In genomic region chr11:62896049-62896448, GRCh38 we compare ENCODE assay signal across 18 cellular contexts. TPM values are rescaled to one million over a fixed set of nuclear protein-coding genes. Genes with fewer than 3 reads are reported as not detected.
A peak's percentile ranks its signal among the peaks of the same experiment; 100 is the strongest.
DNase-seq lines count a peak whose midpoint lies in the region; ATAC-seq and TF ChIP-seq lines count a peak whose summit lies in the region.
"Had no signal": no experiment of that assay in that cellular context is flagged by ENCODE, and none has a peak within 500 bp of the region (broad histone marks: within the 10 kb centered on the region; RNA-seq: fewer than 3 reads in every experiment).

No MANE protein-coding gene starts in this region.

- TF ChIP-seq POLR2A in gastroesophageal sphincter (IDR thresholded peaks at IDR 0.05) = no peak

- peak overlapping the region; percentile 10 for H2AK5ac ChIP-seq in neuronal stem cell (ENCODE audit: low read depth, low read length)

- H4K20me1 ChIP-seq in PC-3 (ENCODE audit: low read length) = no peaks in the 10 kb centered on the region

- no peaks in the 10 kb centered on the region for H3K79me2 ChIP-seq in PC-3 (ENCODE audit: low read length)

- TF ChIP-seq CTCF in PC-3 (conservative IDR thresholded peaks at IDR 0.05; ENCODE audit: low read depth, low read length) (no peak), gastroesophageal sphincter (IDR thresholded peaks at IDR 0.05) (no peak), brain microvascular endothelial cell (IDR thresholded peaks at IDR 0.05; ENCODE audit: low read depth, low read length, missing control alignments) (no peak)

- no peak overlapping the region for H3K4ac ChIP-seq in neuronal stem cell (ENCODE audit: low read length)

- peak overlapping the region; percentile 54 for H2BK15ac ChIP-seq in neuronal stem cell (ENCODE audit: low read length)

- no peak overlapping the region for H3K23ac ChIP-seq in neuronal stem cell (ENCODE audit: low read depth, low read length, poor library complexity)

- H2AFZ ChIP-seq in PC-3 (ENCODE audit: low read length) (0 out of 2 replicates have a peak overlapping the region, but pooled peaks have one; percentile 13), neuronal stem cell (ENCODE audit: low read length) (no peak overlapping the region)

- CTCF ChIA-PET in PC-3 (lab: Charles Lee) = no interaction called here

- H3K27me3 ChIP-seq in PC-3 (ENCODE audit: low read length) = no peaks in the 10 kb centered on the region
- no peaks in the 10 kb centered on the region for H3K27me3 ChIP-seq in gastroesophageal sphincter
- H3K27me3 ChIP-seq in neuronal stem cell (ENCODE audit: control insufficient read depth in 3 of 3, insufficient read depth in 3 of 3, low read depth in 1 of 3, low read length in 3 of 3) = no peaks in the 10 kb centered on the region
- no peaks in the 10 kb centered on the region for H3K27me3 ChIP-seq in brain microvascular endothelial cell (replicated peaks)
- H3K27me3 ChIP-seq: SJCRH30 had no signal

- H3K36me3 ChIP-seq in PC-3 (ENCODE audit: low read depth, low read length) (no peaks in the 10 kb centered on the region), gastroesophageal sphincter (no peaks in the 10 kb centered on the region), neuronal stem cell (replicated peaks in 1 of 2; ENCODE audit: control insufficient read depth in 2 of 2, insufficient read depth in 2 of 2, low read length in 2 of 2) (no peaks in the 10 kb centered on the region), brain microvascular endothelial cell (replicated peaks) (no peaks in the 10 kb centered on the region)
- H3K36me3 ChIP-seq: SJCRH30 had no signal

- no peaks in the 10 kb centered on the region for H3K9me2 ChIP-seq in PC-3 (replicated peaks; ENCODE audit: low read length)

- in situ Hi-C loops in brain microvascular endothelial cell (cut with HindIII; ENCODE audit: low pct_ligation_motif_present, low sequenced_read_pairs) = no loop called here

- H3K27ac ChIP-seq in PC-3 (ENCODE audit: low read length) = no peak overlapping the region
- peak overlapping the region in 3 of 4 donors; percentile 19 to 55 (median 31) for H3K27ac ChIP-seq in gastroesophageal sphincter
- H3K27ac ChIP-seq in neuronal stem cell (replicated peaks; ENCODE audit: low read length) = no peak overlapping the region
- no peak overlapping the region for H3K27ac ChIP-seq in brain microvascular endothelial cell
- H3K27ac ChIP-seq: SJCRH30 had no signal

- H3K14ac ChIP-seq in neuronal stem cell (ENCODE audit: low read length) = no peak overlapping the region

- no peaks in the 10 kb centered on the region for H3F3A ChIP-seq in PC-3 (ENCODE audit: low read length, unreplicated experiment)

- no TSS peak for BruUV-seq in PC-3 (replicated peaks; lab: Mats Ljungman, UMichigan)

- POLR2A ChIA-PET in PC-3 (lab: Charles Lee; ENCODE audit: unreplicated experiment) = no interaction called here

- H3K4me1 ChIP-seq in PC-3 (ENCODE audit: insufficient read depth, low read length) (no peaks in the 10 kb centered on the region), gastroesophageal sphincter (no peaks in the 10 kb centered on the region), neuronal stem cell (ENCODE audit: control insufficient read depth in 2 of 2, insufficient read depth in 1 of 2, low read depth in 1 of 2, low read length in 2 of 2) (no peaks in the 10 kb centered on the region)
- H3K4me1 ChIP-seq: SJCRH30 had no signal

- H3K18ac ChIP-seq in neuronal stem cell (ENCODE audit: low read length) = no peak overlapping the region

- H3K9me3 ChIP-seq in PC-3 (ENCODE audit: low read length) = no peaks in the 10 kb centered on the region
- H3K9me3 ChIP-seq in gastroesophageal sphincter = no peaks in the 10 kb centered on the region
- H3K9me3 ChIP-seq in neuronal stem cell (replicated peaks in 1 of 2; ENCODE audit: control insufficient read depth in 2 of 2, insufficient read depth in 1 of 2, low read depth in 1 of 2, low read length in 2 of 2) = no peaks in the 10 kb centered on the region
- H3K9me3 ChIP-seq: SJCRH30 had no signal

- no peaks in the 10 kb centered on the region for H3K79me1 ChIP-seq in neuronal stem cell (ENCODE audit: low read depth, low read length)

- no peak overlapping the region for H4K8ac ChIP-seq in neuronal stem cell (ENCODE audit: low read depth, low read length)

- no peak for TF ChIP-seq EP300 in gastroesophageal sphincter (IDR thresholded peaks at IDR 0.05)

- no peak overlapping the region for H2BK120ac ChIP-seq in neuronal stem cell (ENCODE audit: low read depth, low read length)

- H3K4me2 ChIP-seq in PC-3 (ENCODE audit: low read length) (no peak overlapping the region), neuronal stem cell (ENCODE audit: insufficient read depth, low read length, poor library complexity, severe bottlenecking) (no peak overlapping the region)

- H3K9ac ChIP-seq in PC-3 (ENCODE audit: low read length) = no peak overlapping the region
- no peak overlapping the region for H3K9ac ChIP-seq in neuronal stem cell (ENCODE audit: low read depth, low read length, poor library complexity)

- H4K91ac ChIP-seq in neuronal stem cell (ENCODE audit: low read depth, low read length, poor library complexity) = no peak overlapping the region

- intact Hi-C loops in PC-3 (cut with micrococcal nuclease) = no loop called here

- ATAC-seq in PC-3 = peak; percentile 11; the same call in 1 of the 2 replicates
- peak; percentile 73 for ATAC-seq in gastroesophageal sphincter
- no peak for ATAC-seq in GM19395 (IDR thresholded peaks at IDR 0.05; ENCODE audit: unreplicated experiment)

- no peak overlapping the region for H3K4me3 ChIP-seq in PC-3 (ENCODE audit: low read length)
- no peak overlapping the region for H3K4me3 ChIP-seq in gastroesophageal sphincter
- H3K4me3 ChIP-seq in neuronal stem cell (ENCODE audit: low read length in 2 of 2) = no peak overlapping the region
- H3K4me3 ChIP-seq in brain microvascular endothelial cell (ENCODE audit: low read depth, low read length) = no peak overlapping the region
- H3K4me3 ChIP-seq: SJCRH30 had no signal

- WGBS in gastroesophageal sphincter (ENCODE audit: low coverage in 1 of 2), 2 donors = 65% methylated on average over 3 to 5 of the region's 10 CpGs
- WGBS in neuronal stem cell (ENCODE audit: extremely low coverage in 2 of 2, insufficient read length in 2 of 2, insufficient replicate concordance in 1 of 2), 2 donors = no CpG with 5 or more reads among the region's 10 CpGs

- no peak overlapping the region for H2BK12ac ChIP-seq in neuronal stem cell (ENCODE audit: low read length)

- H2BK5ac ChIP-seq in neuronal stem cell (ENCODE audit: low read length) = no peak overlapping the region

- peak; percentile 33 for DNase-seq in Ammon's horn (ENCODE audit: low spot score)
- peak; percentile 22 for DNase-seq in PC-3
- no peak for DNase-seq in neuronal stem cell (ENCODE audit: low spot score)
- no peak for DNase-seq in NCI-H2107 treated with DMSO at 0.1 percent for 48 hours (lab: John Stamatoyannopoulos, UW; ENCODE audit: unreplicated experiment)
- no peak for DNase-seq in brain microvascular endothelial cell
- DNase-seq: COR-L47, DMS153, EL, H7, MM.1S, NCI-H1092 treated with DMSO at 0.1 percent for 48 hours, NCI-H2227 treated with DMSO at 0.1 percent for 48 hours, NCI-H526 treated with DMSO at 0.1 percent for 48 hours, OCI-M1, RPMI8226, SJCRH30 had no signal

RNA-seq across cellular contexts. Expression of gene SLC3A2, which starts 15.4 kb away (rescaled TPM):
- 243 and 304 TPM in 2 replicates for total RNA-seq in PC-3 (2014; rRNA removed)
- 100 to 1,000 TPM in 1 of 4 donors, 10 to 100 TPM in 3; 66.9 to 144 (median 80.2) TPM for total RNA-seq in gastroesophageal sphincter
- 54.5 TPM for polyA plus RNA-seq in neuronal stem cell (2013, experiment 1 of 2)
- polyA plus RNA-seq in neuronal stem cell (2013, experiment 2 of 2) = 51.5 TPM

RNA-seq across cellular contexts. Expression of gene CHRM1, which starts 25.1 kb away (rescaled TPM):
- total RNA-seq in PC-3 (2014; rRNA removed) = not detected in 2 replicates
- total RNA-seq in gastroesophageal sphincter = under 1 TPM in 3 of 4 donors, not detected in 1; 0.16 to 0.89 (median 0.27) TPM
- polyA plus RNA-seq in neuronal stem cell (2013, experiment 1 of 2) = not detected
- not detected for polyA plus RNA-seq in neuronal stem cell (2013, experiment 2 of 2)
- total RNA-seq: H7, SJCRH30 had no signal

RNA-seq across cellular contexts. Expression of gene WDR74, which starts 56.7 kb away (rescaled TPM):
- total RNA-seq in PC-3 (2014; rRNA removed) = 217 and 222 TPM in 2 replicates
- total RNA-seq in gastroesophageal sphincter = 10 to 100 TPM; 26.6 to 46.8 (median 39.3) TPM
- 31.6 TPM for polyA plus RNA-seq in neuronal stem cell (2013, experiment 1 of 2)
- 30.7 TPM for polyA plus RNA-seq in neuronal stem cell (2013, experiment 2 of 2)

Comparison
In these comparisons a context has a peak if more than half of its experiments do, and no peak if none do; other contexts are left out.
1. DNase-seq: peak in Ammon's horn (single experiment) and PC-3 (single experiment); none in neuronal stem cell (single experiment), NCI-H2107 treated with DMSO at 0.1 percent for 48 hours (single experiment) and brain microvascular endothelial cell (single experiment).
2. H3K27ac ChIP-seq: peak in gastroesophageal sphincter (3 of 4); none in PC-3 (single experiment), neuronal stem cell (single experiment) and brain microvascular endothelial cell (single experiment).